23 cellular contexts compared by ENCODE assay signal in genomic region chr3:99883693-99884092, GRCh38.
"Had no signal": no experiment of that assay in that cellular context is flagged by ENCODE, and none has a peak within 500 bp of the region (broad histone marks: within the 10 kb centered on the region; RNA-seq: fewer than 3 reads in every experiment).

No MANE protein-coding gene starts in this region.

- H3K27ac ChIP-seq: breast epithelium, PC-9 had no signal

- H3K4me1 ChIP-seq: breast epithelium had no signal

- H2AFZ ChIP-seq: PC-9 had no signal

- H3K9me3 ChIP-seq: breast epithelium had no signal

- H3K27me3 Mint-ChIP-seq: activated B cell treated with CpG ODN at 0.5 μM for 24 hours; activated CD8-positive, alpha-beta memory T cell treated with anti-CD3 and anti-CD28 coated beads, Interleukin-2, amount 10 ng/mL, durations not matched to agents 7 days and 5 days; activated naive CD8-positive, alpha-beta T cell; activated T-cell treated with anti-CD3 and anti-CD28 coated beads, Interleukin-2, amount 50 U/mL, for 24 hours had no signal

- DNase-seq: activated B cell treated with CpG ODN at 0.5 μM for 24 hours; activated CD4-positive, alpha-beta T cell treated with anti-CD3 and anti-CD28 coated beads for 1 hour; activated CD4-positive, alpha-beta T cell treated with anti-CD3 and anti-CD28 coated beads, Interleukin-2, amount 50 U/mL, for 48 hours; activated CD8-positive, alpha-beta memory T cell treated with anti-CD3 and anti-CD28 coated beads, Interleukin-2, amount 10 ng/mL, durations not matched to agents 7 days and 5 days; activated effector memory CD4-positive, alpha-beta T cell treated with anti-CD3 and anti-CD28 coated beads, Interleukin-2, amount 50 U/mL, for 16 hours; activated naive CD4-positive, alpha-beta T cell treated with Interleukin-2 at 50 U/mL for 16 hours; activated T-cell treated with anti-CD3 and anti-CD28 coated beads, Interleukin-2, amount 50 U/mL, for 24 hours; MM.1S; NCI-H1105; NCI-H1436; NCI-H1694 treated with DMSO at 0.1 percent for 48 hours; NCI-H2029 treated with DMSO at 0.1 percent for 48 hours; NCI-H446; NCI-H524; SIG-M5; T-helper 2 cell; T1000 had no signal

- FAIRE-seq: TTC549 had no signal

- H3K27ac Mint-ChIP-seq: activated B cell treated with CpG ODN at 0.5 μM for 24 hours; activated CD4-positive, alpha-beta T cell treated with anti-CD3 and anti-CD28 coated beads, Interleukin-2, amount 10 ng/mL, durations not matched to agents 24 days and 14 days; activated T-cell treated with anti-CD3 and anti-CD28 coated beads, Interleukin-2, amount 50 U/mL, for 24 hours; activated T-helper 1 cell treated with anti-CD3 and anti-CD28 coated beads, Interleukin-12 subunit alpha, Interleukin-12 subunit beta, Interleukin-2, Interleukin-4 antibody, amounts not matched to agents 30 ng/mL and 10 ng/mL and 1 ng/mL, durations not matched to agents 14 hours and 24 hours and 36 hours had no signal

- H3K4me3 ChIP-seq: breast epithelium, PC-9 had no signal

- H3K27me3 ChIP-seq: breast epithelium had no signal

- H3K4me2 ChIP-seq: PC-9 had no signal

- H3K36me3 ChIP-seq: breast epithelium had no signal

- H3K4me3 Mint-ChIP-seq: activated B cell treated with CpG ODN at 0.5 μM for 24 hours; activated CD4-positive, alpha-beta T cell treated with anti-CD3 and anti-CD28 coated beads, Interleukin-2, amount 10 ng/mL, durations not matched to agents 24 days and 14 days; activated CD8-positive, alpha-beta memory T cell treated with anti-CD3 and anti-CD28 coated beads, Interleukin-2, amount 10 ng/mL, durations not matched to agents 7 days and 5 days; activated naive CD8-positive, alpha-beta T cell; activated T-cell treated with anti-CD3 and anti-CD28 coated beads, Interleukin-2, amount 50 U/mL, for 24 hours; activated T-helper 1 cell treated with anti-CD3 and anti-CD28 coated beads, Interleukin-12 subunit alpha, Interleukin-12 subunit beta, Interleukin-2, Interleukin-4 antibody, amounts not matched to agents 30 ng/mL and 10 ng/mL and 1 ng/mL, durations not matched to agents 14 hours and 24 hours and 36 hours had no signal

- H3K9me3 Mint-ChIP-seq: activated B cell treated with CpG ODN at 0.5 μM for 24 hours; activated CD4-positive, alpha-beta T cell treated with anti-CD3 and anti-CD28 coated beads, Interleukin-2, amount 10 ng/mL, durations not matched to agents 24 days and 14 days had no signal
